ENCODE assay signal across 20 cellular contexts in the genomic region with DNA sequence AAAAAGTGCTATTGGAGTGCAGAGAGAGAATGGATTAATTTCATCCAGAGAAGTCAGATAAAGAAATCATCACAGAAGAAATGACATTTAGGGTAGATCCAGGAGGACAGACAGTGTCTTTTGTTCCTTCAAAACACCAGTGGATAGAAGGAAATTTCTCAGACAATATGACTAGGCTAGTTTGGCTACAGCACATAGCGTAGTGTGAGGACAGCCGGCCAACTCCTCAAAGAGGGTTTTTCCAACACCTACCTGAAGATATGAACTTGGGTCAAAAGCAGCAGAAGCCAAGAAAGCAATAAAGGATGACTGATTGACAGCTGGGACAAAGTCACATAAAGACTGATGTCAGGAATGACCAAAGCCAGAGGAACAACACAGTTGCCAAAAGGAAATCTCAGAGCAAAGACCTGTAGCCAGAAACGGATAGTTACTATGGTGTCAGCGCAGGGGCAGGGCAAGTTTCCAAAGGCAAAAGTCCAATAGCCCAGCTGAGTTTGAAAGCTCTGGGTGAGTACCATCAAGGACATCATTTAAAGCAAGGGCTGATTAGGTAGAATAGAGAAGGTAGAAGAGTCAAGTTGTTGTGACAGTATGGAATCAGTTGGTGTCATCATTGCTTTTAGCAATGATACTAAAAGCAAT. TPM values are rescaled to one million over a fixed set of nuclear protein-coding genes. Genes with fewer than 3 reads are reported as not detected.
"Had no signal": no experiment of that assay in that cellular context is flagged by ENCODE, and none has a peak within 500 bp of the region (broad histone marks: within the 10 kb centered on the region; RNA-seq: fewer than 3 reads in every experiment).

No MANE protein-coding gene starts in this region.

- DNase-seq: activated CD4-positive, alpha-beta T cell treated with anti-CD3 and anti-CD28 coated beads for 4 hours; activated CD8-positive, alpha-beta memory T cell treated with anti-CD3 and anti-CD28 coated beads, Interleukin-2, amount 50 U/mL, for 4 hours; activated CD8-positive, alpha-beta T cell treated with anti-CD3 and anti-CD28 coated beads for 36 hours; activated naive CD4-positive, alpha-beta T cell treated with anti-CD3 and anti-CD28 coated beads, Interleukin-2, amount 50 U/mL, for 16 hours; activated T-cell treated with anti-CD3 and anti-CD28 coated beads, Interleukin-2, amount 50 U/mL, for 72 hours; body of pancreas; NCI-H1092; NCI-H1417; NCI-H1930; NCI-H2171 treated with DMSO at 0.1 percent for 48 hours; NCI-H226; NCI-H526; NCI-H82; Peyer's patch; SHP77 treated with DMSO at 0.1 percent for 48 hours had no signal

- H3K4me3 ChIP-seq: ascending aorta, body of pancreas, Peyer's patch had no signal

- ATAC-seq: activated CD4-positive, CD25-positive, alpha-beta regulatory T cell treated with anti-CD3 and anti-CD28 coated beads, Interleukin-2, amount 50 U/mL, for 24 hours; activated CD8-positive, alpha-beta T cell treated with anti-CD3 and anti-CD28 coated beads for 36 hours; activated T-cell treated with anti-CD3 and anti-CD28 coated beads, Interleukin-2, amount 50 U/mL, for 72 hours; body of pancreas had no signal

- H3K9me3 ChIP-seq: Peyer's patch had no signal

- H3K36me3 ChIP-seq: ascending aorta, Peyer's patch had no signal

- H3K27me3 ChIP-seq: ascending aorta, body of pancreas, Peyer's patch had no signal

- H3K27ac ChIP-seq: ascending aorta, body of pancreas, KMS-11, Peyer's patch, RWPE1 had no signal

- H3K4me1 ChIP-seq: ascending aorta, body of pancreas, Peyer's patch had no signal

RNA-seq across cellular contexts. Expression of a gene that starts 58.7 kb away (rescaled TPM):
- total RNA-seq: activated CD8-positive, alpha-beta T cell treated with anti-CD3 and anti-CD28 coated beads for 36 hours; activated T-cell treated with anti-CD3 and anti-CD28 coated beads, Interleukin-2, amount 50 U/mL, for 72 hours; MCF 10A had no signal
